Comparison of ENCODE assay signal across 26 cellular contexts in genomic region chr13:82294226-82294625, GRCh38.
"Had no signal": no experiment of that assay in that cellular context is flagged by ENCODE, and none has a peak within 500 bp of the region (broad histone marks: within the 10 kb centered on the region; RNA-seq: fewer than 3 reads in every experiment).

No MANE protein-coding gene starts in this region.

- H3K4me2 ChIP-seq: hepatocyte had no signal

- H3K36me3 ChIP-seq: esophagus squamous epithelium, left ventricle myocardium inferior, lower lobe of right lung, right atrium auricular region, sigmoid colon, stomach, vagina had no signal

- ATAC-seq: effector memory CD8-positive, alpha-beta T cell; left cardiac atrium; lower lobe of right lung; naive thymus-derived CD8-positive, alpha-beta T cell had no signal

- H3K27ac ChIP-seq: esophagus squamous epithelium, hepatocyte, left ventricle myocardium inferior, lower lobe of right lung, right atrium auricular region, sigmoid colon, skin epidermis, stomach, vagina had no signal

- FAIRE-seq: colon, kidney had no signal

- H3K4me3 Mint-ChIP-seq: dendritic cell treated with granulocyte-macrophage colony-stimulating factor and Interleukin-4, amounts not matched to agents 40 ng/mL and 50 ng/mL, for 4 days; effector memory CD8-positive, alpha-beta T cell; immature natural killer cell; naive thymus-derived CD8-positive, alpha-beta T cell; type B pancreatic cell had no signal

- H2AFZ ChIP-seq: hepatocyte had no signal

- H3K79me2 ChIP-seq: hepatocyte had no signal

- H3K4me1 ChIP-seq: esophagus squamous epithelium, left ventricle myocardium inferior, lower lobe of right lung, right atrium auricular region, sigmoid colon, stomach, vagina had no signal

- H3K4me3 ChIP-seq: esophagus squamous epithelium, hepatocyte, left ventricle myocardium inferior, lower lobe of right lung, right atrium auricular region, sigmoid colon, skin epidermis, stomach, vagina had no signal

- H3K4me1 Mint-ChIP-seq: immature natural killer cell; naive thymus-derived CD8-positive, alpha-beta T cell had no signal

- DNase-seq: cerebellar nuclear complex; effector memory CD8-positive, alpha-beta T cell; esophagus squamous epithelium; foreskin fibroblast; head of caudate nucleus; immature natural killer cell; kidney; left cardiac atrium; left ventricle myocardium inferior; lower lobe of right lung; mesenchymal stem cell; naive thymus-derived CD8-positive, alpha-beta T cell; posterior cingulate gyrus; sigmoid colon; stimulated activated CD4-positive, alpha-beta T cell treated with anti-CD3 and anti-CD28 coated beads, Interleukin-2, amount 100 ng/mL, for 24 hours; stimulated activated CD4-positive, alpha-beta T cell treated with anti-CD3 and anti-CD28 coated beads, Interleukin-4, amount 100 ng/mL, for 4 hours; stimulated activated naive CD4-positive, alpha-beta T cell; stomach; substantia nigra had no signal

- H3K9me3 Mint-ChIP-seq: type B pancreatic cell had no signal

- H3K36me3 Mint-ChIP-seq: immature natural killer cell; naive thymus-derived CD8-positive, alpha-beta T cell; type B pancreatic cell had no signal

- H3K27me3 ChIP-seq: esophagus squamous epithelium, hepatocyte, right atrium auricular region, sigmoid colon, stomach, vagina had no signal

- H3K9me3 ChIP-seq: esophagus squamous epithelium, left ventricle myocardium inferior, lower lobe of right lung, right atrium auricular region, sigmoid colon, vagina had no signal

- H3K27me3 Mint-ChIP-seq: dendritic cell treated with granulocyte-macrophage colony-stimulating factor and Interleukin-4, amounts not matched to agents 40 ng/mL and 50 ng/mL, for 4 days; effector memory CD8-positive, alpha-beta T cell; naive thymus-derived CD8-positive, alpha-beta T cell; type B pancreatic cell had no signal

- H3K27ac Mint-ChIP-seq: dendritic cell treated with granulocyte-macrophage colony-stimulating factor and Interleukin-4, amounts not matched to agents 40 ng/mL and 50 ng/mL, for 4 days; effector memory CD8-positive, alpha-beta T cell; immature natural killer cell; naive thymus-derived CD8-positive, alpha-beta T cell; type B pancreatic cell had no signal
